Comparison of ENCODE assay signal across 2 cellular contexts in the genomic region with DNA sequence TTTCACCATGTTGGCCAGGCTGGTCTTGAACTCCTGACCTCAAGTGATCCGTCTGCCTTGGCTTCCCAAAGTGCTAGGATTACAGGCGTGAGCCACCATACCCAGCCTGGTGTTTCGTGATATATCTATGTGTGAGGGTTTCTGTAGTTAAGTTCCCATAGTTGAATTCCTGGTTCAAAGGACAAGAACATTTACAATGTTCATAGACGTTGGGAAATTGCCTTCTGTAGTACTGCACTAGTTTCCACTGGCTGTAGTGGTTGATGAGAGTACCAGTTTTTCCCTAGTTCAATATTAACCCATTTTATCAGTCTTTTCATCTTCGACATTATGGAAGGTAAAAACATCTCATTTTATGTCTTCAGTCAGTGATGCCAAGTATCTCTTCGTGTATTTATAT.
TF ChIP-seq lines count a peak whose summit lies in the region.

No MANE protein-coding gene starts in this region.

TF ChIP-seq in GM23338, 12 proteins besides CTCF, POLR2A, EP300 and RAD21 (continued from another document):
- TF ChIP-seq ZNF462 (CRISPR knock-in tag; IDR thresholded peaks at IDR 0.05): no peak
- TF ChIP-seq, protein P1, sequence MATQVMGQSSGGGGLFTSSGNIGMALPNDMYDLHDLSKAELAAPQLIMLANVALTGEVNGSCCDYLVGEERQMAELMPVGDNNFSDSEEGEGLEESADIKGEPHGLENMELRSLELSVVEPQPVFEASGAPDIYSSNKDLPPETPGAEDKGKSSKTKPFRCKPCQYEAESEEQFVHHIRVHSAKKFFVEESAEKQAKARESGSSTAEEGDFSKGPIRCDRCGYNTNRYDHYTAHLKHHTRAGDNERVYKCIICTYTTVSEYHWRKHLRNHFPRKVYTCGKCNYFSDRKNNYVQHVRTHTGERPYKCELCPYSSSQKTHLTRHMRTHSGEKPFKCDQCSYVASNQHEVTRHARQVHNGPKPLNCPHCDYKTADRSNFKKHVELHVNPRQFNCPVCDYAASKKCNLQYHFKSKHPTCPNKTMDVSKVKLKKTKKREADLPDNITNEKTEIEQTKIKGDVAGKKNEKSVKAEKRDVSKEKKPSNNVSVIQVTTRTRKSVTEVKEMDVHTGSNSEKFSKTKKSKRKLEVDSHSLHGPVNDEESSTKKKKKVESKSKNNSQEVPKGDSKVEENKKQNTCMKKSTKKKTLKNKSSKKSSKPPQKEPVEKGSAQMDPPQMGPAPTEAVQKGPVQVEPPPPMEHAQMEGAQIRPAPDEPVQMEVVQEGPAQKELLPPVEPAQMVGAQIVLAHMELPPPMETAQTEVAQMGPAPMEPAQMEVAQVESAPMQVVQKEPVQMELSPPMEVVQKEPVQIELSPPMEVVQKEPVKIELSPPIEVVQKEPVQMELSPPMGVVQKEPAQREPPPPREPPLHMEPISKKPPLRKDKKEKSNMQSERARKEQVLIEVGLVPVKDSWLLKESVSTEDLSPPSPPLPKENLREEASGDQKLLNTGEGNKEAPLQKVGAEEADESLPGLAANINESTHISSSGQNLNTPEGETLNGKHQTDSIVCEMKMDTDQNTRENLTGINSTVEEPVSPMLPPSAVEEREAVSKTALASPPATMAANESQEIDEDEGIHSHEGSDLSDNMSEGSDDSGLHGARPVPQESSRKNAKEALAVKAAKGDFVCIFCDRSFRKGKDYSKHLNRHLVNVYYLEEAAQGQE (IDR thresholded peaks at IDR 0.05; ENCODE audit: unreplicated experiment): no peak
- no peak for TF ChIP-seq ZNF114 (CRISPR knock-in tag; IDR thresholded peaks at IDR 0.05)
- no peak for TF ChIP-seq ZNF331 (CRISPR knock-in tag; IDR thresholded peaks at IDR 0.05; ENCODE audit: low read depth)
- no peak for TF ChIP-seq EZH2 (IDR thresholded peaks at IDR 0.05; ENCODE audit: low read depth, unreplicated experiment)
- TF ChIP-seq EZH2phosphoT487 (IDR thresholded peaks at IDR 0.05; ENCODE audit: unreplicated experiment): no peak
- TF ChIP-seq CREB1 (CRISPR knock-in tag; IDR thresholded peaks at IDR 0.05; ENCODE audit: low read depth): no peak
- TF ChIP-seq STAT1 (IDR thresholded peaks at IDR 0.05; ENCODE audit: unreplicated experiment): no peak
- no peak for TF ChIP-seq NANOG (IDR thresholded peaks at IDR 0.05; ENCODE audit: borderline replicate concordance)

TF ChIP-seq in WTC11, 78 proteins besides CTCF, POLR2A, EP300 and RAD21 (continued from another document):
- no peak for TF ChIP-seq ZNF532 (CRISPR knock-in tag; IDR thresholded peaks at IDR 0.05; ENCODE audit: borderline replicate concordance)
- TF ChIP-seq ZBTB21 (CRISPR knock-in tag; IDR thresholded peaks at IDR 0.05; ENCODE audit: borderline replicate concordance): no peak
- TF ChIP-seq RELA (CRISPR knock-in tag; IDR thresholded peaks at IDR 0.05; ENCODE audit: borderline replicate concordance): no peak
- no peak for TF ChIP-seq ZSCAN18 (CRISPR knock-in tag; IDR thresholded peaks at IDR 0.05)
- TF ChIP-seq NR3C1 (CRISPR knock-in tag; conservative IDR thresholded peaks at IDR 0.05; ENCODE audit: low read depth): no peak
- TF ChIP-seq ZNF232 (CRISPR knock-in tag; IDR thresholded peaks at IDR 0.05): no peak
- no peak for TF ChIP-seq PREB (CRISPR knock-in tag; IDR thresholded peaks at IDR 0.05; ENCODE audit: borderline replicate concordance)
- TF ChIP-seq TP53 (CRISPR knock-in tag; IDR thresholded peaks at IDR 0.05): no peak
- TF ChIP-seq, protein P2, sequence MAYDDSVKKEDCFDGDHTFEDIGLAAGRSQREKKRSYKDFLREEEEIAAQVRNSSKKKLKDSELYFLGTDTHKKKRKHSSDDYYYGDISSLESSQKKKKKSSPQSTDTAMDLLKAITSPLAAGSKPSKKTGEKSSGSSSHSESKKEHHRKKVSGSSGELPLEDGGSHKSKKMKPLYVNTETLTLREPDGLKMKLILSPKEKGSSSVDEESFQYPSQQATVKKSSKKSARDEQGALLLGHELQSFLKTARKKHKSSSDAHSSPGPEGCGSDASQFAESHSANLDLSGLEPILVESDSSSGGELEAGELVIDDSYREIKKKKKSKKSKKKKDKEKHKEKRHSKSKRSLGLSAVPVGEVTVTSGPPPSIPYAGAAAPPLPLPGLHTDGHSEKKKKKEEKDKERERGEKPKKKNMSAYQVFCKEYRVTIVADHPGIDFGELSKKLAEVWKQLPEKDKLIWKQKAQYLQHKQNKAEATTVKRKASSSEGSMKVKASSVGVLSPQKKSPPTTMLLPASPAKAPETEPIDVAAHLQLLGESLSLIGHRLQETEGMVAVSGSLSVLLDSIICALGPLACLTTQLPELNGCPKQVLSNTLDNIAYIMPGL (CRISPR knock-in tag; IDR thresholded peaks at IDR 0.05): no peak
- TF ChIP-seq FOXJ3 (CRISPR knock-in tag; IDR thresholded peaks at IDR 0.05; ENCODE audit: borderline replicate concordance): no peak
- TF ChIP-seq USF1 (CRISPR knock-in tag; IDR thresholded peaks at IDR 0.05): no peak
- TF ChIP-seq SMAD3 (CRISPR knock-in tag; IDR thresholded peaks at IDR 0.05; ENCODE audit: borderline replicate concordance): no peak
